11 cellular contexts compared by ENCODE assay signal in the genomic region with DNA sequence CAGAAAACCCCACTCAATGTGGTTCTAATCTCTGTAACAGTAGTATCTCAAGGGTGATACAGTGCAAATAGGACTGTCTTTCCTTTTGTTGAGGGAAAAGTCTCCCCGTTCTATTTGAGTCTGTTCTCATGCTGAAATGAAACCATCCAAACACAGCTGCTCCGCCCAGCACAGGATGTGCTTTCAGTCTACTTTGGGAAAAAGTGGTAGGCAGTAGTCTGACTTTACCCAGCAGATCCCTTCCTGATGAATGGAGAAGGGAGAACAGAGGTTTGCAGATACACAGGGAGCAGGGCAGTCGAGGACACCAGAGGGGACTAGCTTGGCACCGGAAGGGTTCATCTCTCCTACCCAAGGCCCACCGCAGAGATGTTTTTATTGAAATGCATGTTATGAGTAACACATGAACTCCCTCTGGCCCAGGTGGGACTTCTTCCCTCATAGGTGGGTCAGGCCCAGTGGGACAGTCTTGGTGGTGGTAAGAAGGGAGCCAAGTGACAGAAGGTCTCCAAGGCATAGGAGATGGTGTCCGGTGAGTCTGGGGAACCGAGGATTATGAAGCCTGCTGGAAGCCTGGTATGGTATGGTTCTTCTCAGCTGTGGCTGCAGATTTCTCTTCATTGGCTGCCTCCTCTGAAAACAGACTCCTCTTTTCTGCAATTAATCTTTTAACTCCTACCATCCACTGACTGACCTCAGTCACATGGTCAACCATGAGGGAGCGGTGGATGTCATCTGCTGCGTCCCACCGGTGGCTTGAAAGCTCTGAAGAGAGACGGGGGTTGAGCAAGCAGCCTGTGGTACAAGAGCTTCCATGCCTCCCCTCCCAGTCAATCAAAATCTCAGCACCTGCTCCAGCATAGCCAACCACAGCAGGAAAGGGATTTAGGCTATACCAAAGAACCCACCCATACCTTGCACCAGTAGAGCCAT. TPM values are rescaled to one million over a fixed set of nuclear protein-coding genes. Genes with fewer than 3 reads are reported as not detected.
A peak's percentile ranks its signal among the peaks of the same experiment; 100 is the strongest.
DNase-seq lines count a peak whose midpoint lies in the region; ATAC-seq and TF ChIP-seq lines count a peak whose summit lies in the region.
"Had no signal": no experiment of that assay in that cellular context is flagged by ENCODE, and none has a peak within 500 bp of the region (broad histone marks: within the 10 kb centered on the region; RNA-seq: fewer than 3 reads in every experiment).

No MANE protein-coding gene starts in this region.

- no peak for TF ChIP-seq EP300 in stomach (IDR thresholded peaks at IDR 0.05)

- intact Hi-C loops in activated CD4-positive, alpha-beta T cell treated with anti-CD3 and anti-CD28 coated beads, Interleukin-2, amount 10 ng/mL, durations not matched to agents 24 days and 14 days (cut with micrococcal nuclease) = loop anchor here (5.0 to 10.0 kb wide), 2 partner anchors 162 to 376 kb away; a partner anchor contains a TSS
- intact Hi-C loops in stomach (cut with DNase I; ENCODE audit: low total_unique reads) = no loop called here

- peaks cover 48 to 93% (median 72%) of the 10 kb centered on the region in 4 donors for H3K4me1 ChIP-seq in stomach

- peaks cover 26 to 40% (median 31%) of the 10 kb centered on the region in 4 donors for H3K36me3 ChIP-seq in stomach

- no peaks in the 10 kb centered on the region for H3K9me3 Mint-ChIP-seq in activated CD4-positive, alpha-beta T cell treated with anti-CD3 and anti-CD28 coated beads, Interleukin-2, amount 10 ng/mL, durations not matched to agents 24 days and 14 days
- H3K9me3 Mint-ChIP-seq in activated naive CD8-positive, alpha-beta T cell treated with anti-CD3 and anti-CD28 coated beads for 36 hours = no peaks in the 10 kb centered on the region
- no peaks in the 10 kb centered on the region for H3K9me3 Mint-ChIP-seq in memory B cell

- H3K4me1 Mint-ChIP-seq in activated CD4-positive, alpha-beta T cell treated with anti-CD3 and anti-CD28 coated beads, Interleukin-2, amount 10 ng/mL, durations not matched to agents 24 days and 14 days = peaks cover 50% of the 10 kb centered on the region
- H3K4me1 Mint-ChIP-seq in activated naive CD8-positive, alpha-beta T cell treated with anti-CD3 and anti-CD28 coated beads for 36 hours = peaks cover 71% of the 10 kb centered on the region
- H3K4me1 Mint-ChIP-seq in memory B cell = peaks cover 35% of the 10 kb centered on the region

- peak overlapping the region; percentile 64 for H3K27ac Mint-ChIP-seq in activated CD4-positive, alpha-beta T cell treated with anti-CD3 and anti-CD28 coated beads, Interleukin-2, amount 10 ng/mL, durations not matched to agents 24 days and 14 days
- peak overlapping the region; percentile 75 for H3K27ac Mint-ChIP-seq in activated naive CD8-positive, alpha-beta T cell treated with anti-CD3 and anti-CD28 coated beads for 36 hours
- H3K27ac Mint-ChIP-seq in memory B cell = peak overlapping the region; percentile 94

- H3K4me3 Mint-ChIP-seq in activated CD4-positive, alpha-beta T cell treated with anti-CD3 and anti-CD28 coated beads, Interleukin-2, amount 10 ng/mL, durations not matched to agents 24 days and 14 days = no peak overlapping the region
- no peak overlapping the region for H3K4me3 Mint-ChIP-seq in activated naive CD8-positive, alpha-beta T cell treated with anti-CD3 and anti-CD28 coated beads for 36 hours
- no peak overlapping the region for H3K4me3 Mint-ChIP-seq in memory B cell

- no peak overlapping the region for H3K4me3 ChIP-seq in stomach

- TF ChIP-seq CTCF in stomach (IDR thresholded peaks at IDR 0.05) = no peak

- H3K27me3 Mint-ChIP-seq in activated CD4-positive, alpha-beta T cell treated with anti-CD3 and anti-CD28 coated beads, Interleukin-2, amount 10 ng/mL, durations not matched to agents 24 days and 14 days = no peaks in the 10 kb centered on the region
- no peaks in the 10 kb centered on the region for H3K27me3 Mint-ChIP-seq in activated naive CD8-positive, alpha-beta T cell treated with anti-CD3 and anti-CD28 coated beads for 36 hours
- no peaks in the 10 kb centered on the region for H3K27me3 Mint-ChIP-seq in memory B cell

- no peaks in the 10 kb centered on the region for H3K9me3 ChIP-seq in stomach

- ATAC-seq in memory B cell (ENCODE audit: low read depth) = no peak

- peaks cover 45% of the 10 kb centered on the region for H3K36me3 Mint-ChIP-seq in activated CD4-positive, alpha-beta T cell treated with anti-CD3 and anti-CD28 coated beads, Interleukin-2, amount 10 ng/mL, durations not matched to agents 24 days and 14 days (ENCODE audit: low read depth)
- H3K36me3 Mint-ChIP-seq in activated naive CD8-positive, alpha-beta T cell treated with anti-CD3 and anti-CD28 coated beads for 36 hours = peaks cover 61% of the 10 kb centered on the region
- H3K36me3 Mint-ChIP-seq in memory B cell = peaks cover 22% of the 10 kb centered on the region

- DNase-seq in activated CD4-positive, alpha-beta T cell treated with anti-CD3 and anti-CD28 coated beads, Interleukin-2, amount 10 ng/mL, durations not matched to agents 24 days and 14 days = peak; percentile 56
- no peak for DNase-seq in activated CD4-positive, alpha-beta T cell treated with anti-CD3 and anti-CD28 coated beads for 1 hour
- no peak for DNase-seq in activated naive CD8-positive, alpha-beta T cell treated with anti-CD3 and anti-CD28 coated beads for 36 hours
- DNase-seq in memory B cell (ENCODE audit: low spot score in 2 of 2) (no peak), stomach (no peak), mesenteric fat pad (ENCODE audit: low spot score) (no peak), NCI-H187 treated with DMSO at 0.1 percent for 48 hours (lab: John Stamatoyannopoulos, UW) (no peak)
- no peak for DNase-seq in stimulated activated CD4-positive, alpha-beta T cell treated with anti-CD3 and anti-CD28 coated beads, Interleukin-4, amount 100 ng/mL, for 4 hours
- DNase-seq: ACHN, NCI-H1436 had no signal

- 81 to 89% (median 85%) methylated on average over 8 to 11 of the region's 11 CpGs for WGBS in stomach, 5 donors

- H3K27me3 ChIP-seq in stomach = no peaks in the 10 kb centered on the region

- TF ChIP-seq POLR2A in stomach (IDR thresholded peaks at IDR 0.05) = no peak

- peak overlapping the region; percentile 26 to 99 (median 97) for H3K27ac ChIP-seq in stomach
- H3K27ac ChIP-seq: HL-60 had no signal

RNA-seq across cellular contexts. Expression of a gene that starts 3.0 kb away (rescaled TPM):
- total RNA-seq in activated CD4-positive, alpha-beta T cell treated with anti-CD3 and anti-CD28 coated beads, Interleukin-2, amount 10 ng/mL, durations not matched to agents 24 days and 14 days = 13.8 and 13.9 TPM in 2 replicates
- 10 to 100 TPM; 13.9 to 15.5 TPM for total RNA-seq in activated naive CD8-positive, alpha-beta T cell treated with anti-CD3 and anti-CD28 coated beads for 36 hours
- 10 to 100 TPM in 1 of 5 donors, 1 to 10 TPM in 4; 2.7 to 15.1 (median 8.1) TPM for total RNA-seq in stomach
- polyA plus RNA-seq in stomach = 10 to 100 TPM; 66.1 to 90.9 (median 80.2) TPM
- 22.5 TPM for total RNA-seq in mesenteric fat pad

RNA-seq across cellular contexts. Expression of a gene that starts 6.9 kb away (rescaled TPM):
- 53.8 and 54.9 TPM in 2 replicates for total RNA-seq in activated CD4-positive, alpha-beta T cell treated with anti-CD3 and anti-CD28 coated beads, Interleukin-2, amount 10 ng/mL, durations not matched to agents 24 days and 14 days
- 10 to 100 TPM; 54.6 to 60.6 TPM for total RNA-seq in activated naive CD8-positive, alpha-beta T cell treated with anti-CD3 and anti-CD28 coated beads for 36 hours
- total RNA-seq in stomach (10 to 100 TPM in 3 of 5 donors, 1 to 10 TPM in 1, not detected in 1; 1.8 to 26.8 (median 22.9) TPM), mesenteric fat pad (34.4 TPM)
- 10 to 100 TPM; 37.7 to 51.0 (median 39.7) TPM for polyA plus RNA-seq in stomach

RNA-seq across cellular contexts. Expression of a gene that starts 14.0 kb away (rescaled TPM):
- 16.5 and 17.8 TPM in 2 replicates for total RNA-seq in activated CD4-positive, alpha-beta T cell treated with anti-CD3 and anti-CD28 coated beads, Interleukin-2, amount 10 ng/mL, durations not matched to agents 24 days and 14 days
- total RNA-seq in activated naive CD8-positive, alpha-beta T cell treated with anti-CD3 and anti-CD28 coated beads for 36 hours = 10 to 100 TPM; 17.5 to 17.8 TPM
- total RNA-seq in stomach = 10 to 100 TPM in 3 of 5 donors, 1 to 10 TPM in 2; 5.4 to 40.8 (median 22.4) TPM
- 10 to 100 TPM in 2 of 3 donors, 1 to 10 TPM in 1; 9.8 to 29.8 (median 11.0) TPM for polyA plus RNA-seq in stomach
- 21.5 TPM for total RNA-seq in mesenteric fat pad

RNA-seq across cellular contexts. Expression of a gene that starts 14.2 kb away (rescaled TPM):
- 105 and 106 TPM in 2 replicates for total RNA-seq in activated CD4-positive, alpha-beta T cell treated with anti-CD3 and anti-CD28 coated beads, Interleukin-2, amount 10 ng/mL, durations not matched to agents 24 days and 14 days
- 100 to 1,000 TPM in 1 of 2 experiments, 10 to 100 TPM in 1; 97.4 to 100 TPM for total RNA-seq in activated naive CD8-positive, alpha-beta T cell treated with anti-CD3 and anti-CD28 coated beads for 36 hours
- total RNA-seq in stomach (10 to 100 TPM; 11.4 to 62.0 (median 43.0) TPM), mesenteric fat pad (71.9 TPM)
- polyA plus RNA-seq in stomach = 10 to 100 TPM; 30.4 to 47.7 (median 41.7) TPM
